1 cellular context compared by ENCODE assay signal in the genomic region with DNA sequence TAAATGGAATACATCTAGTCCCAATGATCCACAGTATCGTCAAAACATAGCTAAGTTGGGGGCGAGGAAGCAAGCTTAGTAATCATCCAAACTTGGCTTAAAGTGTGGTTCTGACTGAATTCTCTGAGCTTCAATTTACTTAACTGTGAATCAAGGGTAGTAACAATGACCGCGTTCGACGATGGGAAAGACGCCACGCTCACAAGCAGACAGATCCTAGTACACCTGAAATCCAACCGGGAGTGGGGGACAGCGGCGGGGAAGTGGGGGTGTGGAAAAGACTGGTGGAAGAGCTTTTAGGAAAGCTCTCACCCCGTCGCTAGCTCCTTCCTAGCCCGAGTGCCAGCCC.
A peak's percentile ranks its signal among the peaks of the same experiment; 100 is the strongest.
TF ChIP-seq lines count a peak whose summit lies in the region.

No MANE protein-coding gene starts in this region.

TF ChIP-seq in HepG2, 621 proteins besides CTCF, POLR2A, EP300 and RAD21 (continued from another document):
- TF ChIP-seq, protein P1, sequence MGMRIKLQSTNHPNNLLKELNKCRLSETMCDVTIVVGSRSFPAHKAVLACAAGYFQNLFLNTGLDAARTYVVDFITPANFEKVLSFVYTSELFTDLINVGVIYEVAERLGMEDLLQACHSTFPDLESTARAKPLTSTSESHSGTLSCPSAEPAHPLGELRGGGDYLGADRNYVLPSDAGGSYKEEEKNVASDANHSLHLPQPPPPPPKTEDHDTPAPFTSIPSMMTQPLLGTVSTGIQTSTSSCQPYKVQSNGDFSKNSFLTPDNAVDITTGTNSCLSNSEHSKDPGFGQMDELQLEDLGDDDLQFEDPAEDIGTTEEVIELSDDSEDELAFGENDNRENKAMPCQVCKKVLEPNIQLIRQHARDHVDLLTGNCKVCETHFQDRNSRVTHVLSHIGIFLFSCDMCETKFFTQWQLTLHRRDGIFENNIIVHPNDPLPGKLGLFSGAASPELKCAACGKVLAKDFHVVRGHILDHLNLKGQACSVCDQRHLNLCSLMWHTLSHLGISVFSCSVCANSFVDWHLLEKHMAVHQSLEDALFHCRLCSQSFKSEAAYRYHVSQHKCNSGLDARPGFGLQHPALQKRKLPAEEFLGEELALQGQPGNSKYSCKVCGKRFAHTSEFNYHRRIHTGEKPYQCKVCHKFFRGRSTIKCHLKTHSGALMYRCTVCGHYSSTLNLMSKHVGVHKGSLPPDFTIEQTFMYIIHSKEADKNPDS (CRISPR knock-in tag; IDR thresholded peaks at IDR 0.05) = no peak
- peak; percentile 19; the same call in 1 of the 2 replicates for TF ChIP-seq ZBTB8A (CRISPR knock-in tag; IDR thresholded peaks at IDR 0.05; ENCODE audit: borderline replicate concordance, low read depth)
- TF ChIP-seq FOSL1 (CRISPR knock-in tag; IDR thresholded peaks at IDR 0.05; ENCODE audit: borderline replicate concordance) = no peak
